23 cellular contexts compared by ENCODE assay signal in the genomic region with DNA sequence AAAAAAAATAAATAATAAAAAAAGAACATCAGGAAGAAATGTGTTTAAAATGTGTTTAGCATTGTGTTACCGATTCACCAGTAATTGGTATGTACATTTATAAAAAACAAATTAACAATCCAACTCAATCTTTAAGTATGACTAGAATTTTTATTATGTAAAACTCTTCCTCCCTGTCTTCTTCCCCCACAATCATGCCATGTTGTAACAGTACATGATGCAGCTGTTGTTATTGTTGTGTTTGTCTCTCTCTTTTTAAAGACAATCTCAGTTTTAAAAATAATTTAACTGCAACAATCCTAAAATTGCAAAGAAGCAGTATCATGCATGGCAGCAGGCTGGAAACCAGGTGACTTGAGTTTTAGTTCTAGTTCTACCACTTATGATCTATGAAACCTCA.
DNase-seq lines count a peak whose midpoint lies in the region; ATAC-seq, FAIRE-seq and TF ChIP-seq lines count a peak whose summit lies in the region.
"Had no signal": no experiment of that assay in that cellular context is flagged by ENCODE, and none has a peak within 500 bp of the region (broad histone marks: within the 10 kb centered on the region; RNA-seq: fewer than 3 reads in every experiment).

No MANE protein-coding gene starts in this region.

- no peak for FAIRE-seq in urothelium cell line (lab: Jason Lieb, UNC)
- FAIRE-seq: A549, G401.6, GM12892, H54 had no signal

- DNase-seq in AG10803 (ENCODE audit: low read depth) (peak; percentile 59), IMR-90 (no peak), fibroblast of villous mesenchyme (ENCODE audit: low read depth) (peak; percentile 51), posterior cingulate gyrus (no peak), urothelium cell line (ENCODE audit: low spot score) (no peak), mesothelial cell of epicardium (ENCODE audit: low spot score in 2 of 2, unreplicated experiment in 2 of 2) (no peak)
- DNase-seq: 8988T; ACHN; Caco-2; CD4-positive, CD25-positive, alpha-beta regulatory T cell; CD8-positive, alpha-beta T cell; DMS153; DND-41; GOT3 had no signal

- peak overlapping the region; percentile 59; the same call in 1 of the 2 replicates for H3K4ac ChIP-seq in IMR-90 (ENCODE audit: low read depth, low read length)

- dilution Hi-C loops in IMR-90 (cut with HindIII; ENCODE audit: low sequenced_read_pairs, unreplicated experiment), result no loop called here

- intact Hi-C loops in IMR-90 (cut with micrococcal nuclease) (no loop called here), posterior cingulate gyrus (cut with DNase I) (no loop called here)

- peak overlapping the region; percentile 40 for H4K91ac ChIP-seq in IMR-90 (ENCODE audit: insufficient read depth, low read depth, low read length)

- TF ChIP-seq POLR2A in IMR-90 (IDR thresholded peaks at IDR 0.05; ENCODE audit: low read depth, low read length), result no peak

- H3K14ac ChIP-seq in IMR-90 (replicated peaks; ENCODE audit: low read depth, low read length), result peak overlapping the region; percentile 34; the same call in 1 of the 2 replicates

- H4K5ac ChIP-seq in IMR-90 (ENCODE audit: low read depth, low read length), result peak overlapping the region; percentile 90

- H3K4me3 ChIP-seq in AG10803 (ENCODE audit: low read length) (no peak overlapping the region), IMR-90 (ENCODE audit: insufficient read depth, low read depth, low read length) (no peak overlapping the region), fibroblast of villous mesenchyme (ENCODE audit: low read depth, low read length) (no peak overlapping the region)
- H3K4me3 ChIP-seq: A549, BLaER1, HAP-1 had no signal

- H3K27me3 Mint-ChIP-seq in activated T-helper 17 cell treated with anti-CD3 and anti-CD28 coated beads, Interleukin-2, amount 50 U/mL, for 72 hours, result no peaks in the 10 kb centered on the region
- no peaks in the 10 kb centered on the region for H3K27me3 Mint-ChIP-seq in mesothelial cell of epicardium (ENCODE audit: low read depth)
- H3K27me3 Mint-ChIP-seq: B cell; CD4-positive, CD25-positive, alpha-beta regulatory T cell had no signal

- no peaks in the 10 kb centered on the region for H3K9me3 Mint-ChIP-seq in activated T-helper 17 cell treated with anti-CD3 and anti-CD28 coated beads, Interleukin-2, amount 50 U/mL, for 72 hours
- H3K9me3 Mint-ChIP-seq in mesothelial cell of epicardium, result no peaks in the 10 kb centered on the region
- H3K9me3 Mint-ChIP-seq: CD4-positive, CD25-positive, alpha-beta regulatory T cell; CD8-positive, alpha-beta T cell had no signal

- H3K9me1 ChIP-seq in IMR-90 (ENCODE audit: insufficient read depth, low read length), result peaks cover 15% of the 10 kb centered on the region

- TF ChIP-seq CTCF in AG10803 (conservative IDR thresholded peaks at IDR 0.05; ENCODE audit: low read length) (no peak), IMR-90 (conservative IDR thresholded peaks at IDR 0.05; ENCODE audit: low read depth, low read length) (no peak), fibroblast of villous mesenchyme (IDR thresholded peaks at IDR 0.05; ENCODE audit: insufficient read depth, low read depth, low read length) (no peak), mesothelial cell of epicardium (IDR thresholded peaks at IDR 0.05; ENCODE audit: unreplicated experiment) (no peak)

- TF ChIP-seq RAD21 in IMR-90 (IDR thresholded peaks at IDR 0.05; ENCODE audit: low read length), result no peak

- CTCF ChIA-PET in IMR-90 (lab: Yijun Ruan, JAX), result no interaction called here

- H3K27ac ChIP-seq in IMR-90 (ENCODE audit: insufficient read depth, low read length), result peak overlapping the region; percentile 63; the same call in 1 of the 2 replicates
- H3K27ac ChIP-seq: A549, BLaER1, C4-2B had no signal

- peak overlapping the region; percentile 11; the same call in 1 of the 2 replicates for H3K9ac ChIP-seq in IMR-90 (ENCODE audit: low read depth, low read length)
- H3K9ac ChIP-seq: BLaER1 had no signal

- H3K79me1 ChIP-seq in IMR-90 (ENCODE audit: low read depth in 1 of 2, low read length in 2 of 2), result peaks cover 0 to 3% of the 10 kb centered on the region in 2 experiments; a peak in 2 of 4 replicates

- peak overlapping the region; percentile 82 for H2BK120ac ChIP-seq in IMR-90 (ENCODE audit: low read depth, low read length)

- peak overlapping the region; percentile 44 for H3K23ac ChIP-seq in IMR-90 (ENCODE audit: low read depth, low read length)

- peak overlapping the region; percentile 83; the same call in 1 of the 2 replicates for H2BK20ac ChIP-seq in IMR-90 (ENCODE audit: low read depth, low read length)

- H2AK5ac ChIP-seq in IMR-90 (ENCODE audit: low read depth, low read length), result peak overlapping the region; percentile 61

- peak overlapping the region; percentile 43; the same call in 1 of the 2 replicates for H3K4me2 ChIP-seq in IMR-90 (ENCODE audit: low read depth, low read length)
- H3K4me2 ChIP-seq: A549, BLaER1 had no signal

- H2AK9ac ChIP-seq in IMR-90 (replicated peaks; ENCODE audit: low read depth, low read length, poor library complexity), result no peak overlapping the region

- no peaks in the 10 kb centered on the region for H3K27me3 ChIP-seq in IMR-90 (ENCODE audit: control insufficient read depth, insufficient read depth, low read length)
- H3K27me3 ChIP-seq: BLaER1 had no signal

- peak overlapping the region; percentile 33; the same call in 1 of the 3 replicates for H2BK15ac ChIP-seq in IMR-90 (ENCODE audit: low read depth, low read length)

- peak overlapping the region; percentile 44 to 68 for H4K8ac ChIP-seq in IMR-90 (ENCODE audit: low read depth in 2 of 2, low read length in 2 of 2)

- 0 out of 2 replicates have a peak, but pooled peaks have one; percentile 9 for ATAC-seq in IMR-90 (ENCODE audit: low read depth)
- no peak for ATAC-seq in activated T-helper 17 cell treated with anti-CD3 and anti-CD28 coated beads, Interleukin-2, amount 50 U/mL, for 72 hours (replicated peaks)
- ATAC-seq: A549; CD8-positive, alpha-beta T cell had no signal

- peaks cover 28% of the 10 kb centered on the region for H3K4me1 ChIP-seq in IMR-90 (ENCODE audit: control insufficient read depth, insufficient read depth, low read length)
- H3K4me1 ChIP-seq: BLaER1 had no signal

- H3K56ac ChIP-seq in IMR-90 (ENCODE audit: extremely low read depth, insufficient read depth, low read length), result peak overlapping the region; percentile 82

- POLR2A ChIA-PET in IMR-90 (lab: Charles Lee; ENCODE audit: unreplicated experiment), result no interaction called here

- in situ Hi-C loops in IMR-90 (cut with MboI; ENCODE audit: low sequenced_read_pairs), result loop anchor here (25.0 kb wide), 1 partner anchor 175 kb away; the partner anchor contains the start of gene RGCC

- no TSS peak for BruUV-seq in IMR-90 (replicated peaks; lab: Mats Ljungman, UMichigan)

- H3K4me1 Mint-ChIP-seq in activated T-helper 17 cell treated with anti-CD3 and anti-CD28 coated beads, Interleukin-2, amount 50 U/mL, for 72 hours, result peaks cover 4% of the 10 kb centered on the region
- peaks cover 46% of the 10 kb centered on the region for H3K4me1 Mint-ChIP-seq in mesothelial cell of epicardium
- H3K4me1 Mint-ChIP-seq: B cell had no signal

- H3K36me3 ChIP-seq in IMR-90 (ENCODE audit: control insufficient read depth, insufficient read depth, low read length), result no peaks in the 10 kb centered on the region
- H3K36me3 ChIP-seq: BLaER1, HAP-1 had no signal

- peak overlapping the region; percentile 89; the same call in 1 of the 2 replicates for H3K18ac ChIP-seq in IMR-90 (ENCODE audit: low read depth, low read length)

- H3K4me3 Mint-ChIP-seq in activated T-helper 17 cell treated with anti-CD3 and anti-CD28 coated beads, Interleukin-2, amount 50 U/mL, for 72 hours, result no peak overlapping the region
- no peak overlapping the region for H3K4me3 Mint-ChIP-seq in mesothelial cell of epicardium
- H3K4me3 Mint-ChIP-seq: B cell; CD4-positive, CD25-positive, alpha-beta regulatory T cell; CD8-positive, alpha-beta T cell had no signal

- H2BK5ac ChIP-seq in IMR-90 (ENCODE audit: low read depth, low read length, poor library complexity, severe bottlenecking), result peak overlapping the region; percentile 100

- peaks cover 14% of the 10 kb centered on the region for H3K36me3 Mint-ChIP-seq in activated T-helper 17 cell treated with anti-CD3 and anti-CD28 coated beads, Interleukin-2, amount 50 U/mL, for 72 hours (ENCODE audit: low read depth)
- peaks cover 1% of the 10 kb centered on the region for H3K36me3 Mint-ChIP-seq in mesothelial cell of epicardium

- no peak overlapping the region for H3K27ac Mint-ChIP-seq in activated T-helper 17 cell treated with anti-CD3 and anti-CD28 coated beads, Interleukin-2, amount 50 U/mL, for 72 hours
- no peak overlapping the region for H3K27ac Mint-ChIP-seq in mesothelial cell of epicardium
- H3K27ac Mint-ChIP-seq: B cell; CD8-positive, alpha-beta T cell had no signal

- WGBS in IMR-90 (ENCODE audit: extremely low coverage in 2 of 2, insufficient read length in 1 of 2), 2 experiments, result no CpG with 5 or more reads among the region's 1 CpG

- H2AFZ ChIP-seq in IMR-90 (replicated peaks; ENCODE audit: low read length, poor library complexity), result no peak overlapping the region

- no peaks in the 10 kb centered on the region for H3K9me3 ChIP-seq in IMR-90 (ENCODE audit: control insufficient read depth, insufficient read depth, low read length)
- H3K9me3 ChIP-seq: A549, BLaER1, Caco-2, HAP-1 had no signal

- no peaks in the 10 kb centered on the region for H4K20me1 ChIP-seq in IMR-90 (ENCODE audit: insufficient read depth, low read length)
- H4K20me1 ChIP-seq: BLaER1 had no signal

TF ChIP-seq in IMR-90, 13 proteins besides CTCF, POLR2A, EP300 and RAD21 (continues in another document):
- TF ChIP-seq MAZ (IDR thresholded peaks at IDR 0.05; ENCODE audit: borderline replicate concordance, low read depth, low read length) (no peak), FOS (IDR thresholded peaks at IDR 0.05; ENCODE audit: low read depth, low read length) (no peak), USF2 (IDR thresholded peaks at IDR 0.05; ENCODE audit: low read depth, low read length) (no peak), NFE2L2 (IDR thresholded peaks at IDR 0.05; ENCODE audit: low read depth, low read length) (no peak), CEBPB (IDR thresholded peaks at IDR 0.05; ENCODE audit: low read depth, low read length) (no peak), MXI1 (IDR thresholded peaks at IDR 0.05; ENCODE audit: borderline replicate concordance, low read depth, low read length) (no peak), MAFK (IDR thresholded peaks at IDR 0.05; ENCODE audit: low read depth, low read length) (no peak), CHD1 (IDR thresholded peaks at IDR 0.05; ENCODE audit: low read depth, low read length) (no peak)

Comparison
In these comparisons a context has a peak if more than half of its experiments do, and no peak if none do; other contexts are left out.
1. DNase-seq: peak in AG10803 (single experiment) and fibroblast of villous mesenchyme (single experiment); none in IMR-90 (single experiment), posterior cingulate gyrus (0 of 10), urothelium cell line (single experiment) and mesothelial cell of epicardium (0 of 2).